Comparison of ENCODE assay signal across 26 cellular contexts in the genomic region with DNA sequence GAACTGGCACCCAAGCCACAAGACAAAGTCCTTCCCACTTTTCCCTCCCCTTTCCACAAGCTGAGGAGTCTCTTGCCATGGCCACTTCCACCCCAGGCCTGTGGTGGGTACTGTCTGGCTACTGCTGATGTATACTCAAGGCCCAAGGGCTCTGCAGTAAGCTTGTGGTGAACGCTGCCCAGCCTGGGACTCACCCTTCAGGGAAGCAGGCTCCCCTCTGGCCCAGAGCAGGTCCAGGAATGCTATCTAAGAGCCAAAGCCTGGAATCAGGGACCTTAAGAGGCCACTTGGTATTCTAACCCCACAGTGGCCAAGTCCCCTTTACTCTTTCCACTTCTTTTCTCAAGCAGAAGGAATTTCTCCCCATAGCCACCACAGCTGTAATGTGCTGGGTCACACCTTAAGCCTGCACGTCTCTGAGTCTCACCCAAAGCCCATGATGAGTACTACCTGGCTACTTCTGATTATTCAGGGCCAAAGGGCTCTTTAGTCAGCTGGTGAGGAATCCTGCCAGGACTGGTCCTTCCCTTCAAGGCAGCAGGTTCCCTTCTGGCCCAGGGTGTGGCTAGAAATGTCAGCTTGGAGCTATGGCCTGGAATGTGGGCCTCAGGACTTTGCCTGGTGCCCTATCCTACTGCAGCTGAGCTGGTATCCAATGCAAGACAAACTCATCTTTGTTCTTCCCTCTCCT. TPM values are rescaled to one million over a fixed set of nuclear protein-coding genes. Genes with fewer than 3 reads are reported as not detected.
A peak's percentile ranks its signal among the peaks of the same experiment; 100 is the strongest.
DNase-seq lines count a peak whose midpoint lies in the region; ATAC-seq lines count a peak whose summit lies in the region.
"Had no signal": no experiment of that assay in that cellular context is flagged by ENCODE, and none has a peak within 500 bp of the region (broad histone marks: within the 10 kb centered on the region; RNA-seq: fewer than 3 reads in every experiment).

No MANE protein-coding gene starts in this region.

- H3K9me3 ChIP-seq in T-helper 17 cell (ENCODE audit: control insufficient read depth, low read length, poor library complexity, severe bottlenecking), result no peaks in the 10 kb centered on the region
- H3K9me3 ChIP-seq: neutrophil, prostate gland had no signal

- H3K27ac Mint-ChIP-seq in T-helper 17 cell, result peak overlapping the region; percentile 45
- H3K27ac Mint-ChIP-seq: activated naive CD4-positive, alpha-beta T cell treated with anti-CD3 and anti-CD28 coated beads, Interleukin-2, amount 50 U/mL, for 72 hours; activated T-helper 2 cell treated with anti-CD3 and anti-CD28 coated beads, Interferon-gamma antibody, Interleukin-2, Interleukin-4, amounts not matched to agents 10 μg/mL and 5 μg/mL and 100 μg/mL, durations not matched to agents 14 hours and 24 hours and 36 hours had no signal

- DNase-seq in HT-29 (ENCODE audit: low spot score) (peak; percentile 57), T-helper 17 cell (no peak), kidney tubule cell (ENCODE audit: low spot score) (peak; percentile 62), renal cortical epithelial cell (ENCODE audit: low read depth) (peak; percentile 44), NCI-H524 (lab: John Stamatoyannopoulos, UW) (no peak), NCI-H1092 treated with DMSO at 0.1 percent for 48 hours (lab: John Stamatoyannopoulos, UW) (no peak), NCI-H345 treated with DMSO at 0.1 percent for 48 hours (lab: John Stamatoyannopoulos, UW; ENCODE audit: unreplicated experiment) (no peak), NCI-H1417 (lab: John Stamatoyannopoulos, UW) (no peak)
- DNase-seq: ACHN; activated CD4-positive, alpha-beta T cell treated with anti-CD3 and anti-CD28 coated beads, Interleukin-2, amount 50 U/mL, for 1 hour; central memory CD4-positive, alpha-beta T cell; COR-L47; DND-41; heart left ventricle; left ventricle myocardium superior; NCI-H1930; NCI-H82; Right ventricle myocardium superior; stimulated activated CD4-positive, alpha-beta T cell treated with anti-CD3 and anti-CD28 coated beads, Interleukin-1b, Interleukin-23, amount 100 ng/mL, for 48 hours; substantia nigra; T1000 had no signal

- no peak for ATAC-seq in T-helper 17 cell
- ATAC-seq: activated naive CD4-positive, alpha-beta T cell treated with anti-CD3 and anti-CD28 coated beads, Interleukin-2, amount 50 U/mL, for 72 hours; heart left ventricle; K562; left ventricle myocardium superior had no signal

- H3K27me3 Mint-ChIP-seq in T-helper 17 cell, result no peaks in the 10 kb centered on the region

- peaks cover 20% of the 10 kb centered on the region for H3K4me1 Mint-ChIP-seq in T-helper 17 cell

- H3K36me3 Mint-ChIP-seq in T-helper 17 cell (ENCODE audit: low read depth), result peaks cover 9% of the 10 kb centered on the region

- no peak overlapping the region for H3K4me3 Mint-ChIP-seq in T-helper 17 cell

RNA-seq across cellular contexts. Expression of gene PATL2, which starts 4.0 kb away (rescaled TPM):
- 0.20 TPM in 1 of 2 replicates, not detected in the other for total RNA-seq in HT-29 (2014; rRNA removed; shearing (Covaris generic))
- total RNA-seq in T-helper 17 cell (10 to 100 TPM; 24.8 to 26.7 TPM), renal cortical epithelial cell (not detected in 2 replicates)

RNA-seq across cellular contexts. Expression of gene B2M, which starts 4.2 kb away (rescaled TPM):
- 494 and 506 TPM in 2 replicates for total RNA-seq in HT-29 (2014; rRNA removed; shearing (Covaris generic))
- total RNA-seq in T-helper 17 cell (1,000 to 10,000 TPM; 6,241 to 6,591 TPM), renal cortical epithelial cell (2,364 and 3,472 TPM in 2 replicates)

RNA-seq across cellular contexts. Expression of gene TRIM69, which starts 29.2 kb away (rescaled TPM):
- 7.4 and 9.6 TPM in 2 replicates for total RNA-seq in HT-29 (2014; rRNA removed; shearing (Covaris generic))
- 10 to 100 TPM; 22.2 to 31.7 TPM for total RNA-seq in T-helper 17 cell
- 17.0 and 26.5 TPM in 2 replicates for total RNA-seq in renal cortical epithelial cell

RNA-seq across cellular contexts. Expression of gene SPG11, which starts 43.6 kb away (rescaled TPM):
- total RNA-seq in HT-29 (2014; rRNA removed; shearing (Covaris generic)), result 58.8 and 70.1 TPM in 2 replicates
- total RNA-seq in T-helper 17 cell (10 to 100 TPM; 71.0 to 76.4 TPM), renal cortical epithelial cell (68.8 and 146 TPM in 2 replicates)

Comparison
In these comparisons a context has a peak if more than half of its experiments do, and no peak if none do; other contexts are left out.
1. DNase-seq: peak in HT-29 (single experiment), kidney tubule cell (single experiment) and renal cortical epithelial cell (single experiment); none in T-helper 17 cell (0 of 3), NCI-H524 (0 of 2), NCI-H1092 treated with DMSO at 0.1 percent for 48 hours (single experiment), NCI-H345 treated with DMSO at 0.1 percent for 48 hours (single experiment) and NCI-H1417 (0 of 3).
2. RNA of gene PATL2, which starts 4.0 kb away (total RNA-seq): 24.8 to 26.7 TPM in T-helper 17 cell; 0.20 TPM in HT-29 and not detected in renal cortical epithelial cell; every median in the first group is over 10 times any median in the second.